Comparison of ENCODE assay signal across 6 cellular contexts in the genomic region with DNA sequence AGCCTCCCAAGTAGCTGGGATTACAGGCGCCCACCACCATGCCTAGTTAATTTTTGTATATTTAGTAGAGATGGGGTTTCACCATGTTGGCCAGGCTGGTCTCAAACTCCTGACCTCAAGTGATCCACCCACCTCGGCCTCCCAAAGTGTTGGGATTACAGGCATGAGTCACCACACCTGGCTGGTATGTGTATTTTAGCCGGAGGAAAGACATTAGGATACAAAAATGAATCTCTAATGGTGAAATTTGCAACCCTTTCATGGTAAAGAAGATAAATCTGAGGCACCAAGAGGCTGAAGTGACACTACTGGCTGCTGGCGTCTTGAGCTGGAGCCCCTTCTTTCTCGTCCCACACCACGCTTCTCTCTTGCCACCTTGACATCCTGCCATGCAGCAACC. TPM values are rescaled to one million over a fixed set of nuclear protein-coding genes. Genes with fewer than 3 reads are reported as not detected.
DNase-seq lines count a peak whose midpoint lies in the region; ATAC-seq and TF ChIP-seq lines count a peak whose summit lies in the region.
"Not testable (repeated sequence)": the region's sequence is repeated elsewhere in the genome, so short reads cannot be mapped to it uniquely, and the experiment has no call there.

No MANE protein-coding gene starts in this region.

- peak overlapping the region; percentile 91 for H2AK5ac ChIP-seq in IMR-90 (ENCODE audit: low read depth, low read length)
- H2AK5ac ChIP-seq in trophoblast cell (ENCODE audit: low read length): not testable (repeated sequence)

- not testable (repeated sequence) for TF ChIP-seq POLR2A in IMR-90 (IDR thresholded peaks at IDR 0.05; ENCODE audit: low read depth, low read length)

- not testable (repeated sequence) for H2AFZ ChIP-seq in IMR-90 (replicated peaks; ENCODE audit: low read length, poor library complexity); trophoblast cell (ENCODE audit: insufficient read depth, low read length, poor library complexity)

- CTCF ChIA-PET in IMR-90 (lab: Yijun Ruan, JAX); RWPE1 (lab: Yijun Ruan, JAX): not testable (repeated sequence)

- not testable (repeated sequence) for H3K27me3 ChIP-seq in DOHH2 (ENCODE audit: control insufficient read depth, low read length); IMR-90 (ENCODE audit: control insufficient read depth, insufficient read depth, low read length); trophoblast cell (ENCODE audit: insufficient read depth, low read length)

- H3K4me1 Mint-ChIP-seq in dendritic cell treated with granulocyte-macrophage colony-stimulating factor and Interleukin-4, amounts not matched to agents 40 ng/mL and 50 ng/mL, for 4 days (ENCODE audit: low read depth): peaks cover 76% of the 10 kb centered on the region
- H3K4me1 Mint-ChIP-seq in memory B cell: peaks cover 44% of the 10 kb centered on the region

- H3K4ac ChIP-seq in IMR-90 (ENCODE audit: low read depth, low read length): peak overlapping the region; percentile 14; the same call in 1 of the 2 replicates
- not testable (repeated sequence) for H3K4ac ChIP-seq in trophoblast cell (ENCODE audit: low read depth, low read length)

- H3K23ac ChIP-seq in IMR-90 (ENCODE audit: low read depth, low read length); trophoblast cell (ENCODE audit: low read length): not testable (repeated sequence)

- H3K56ac ChIP-seq in IMR-90 (ENCODE audit: extremely low read depth, insufficient read depth, low read length): not testable (repeated sequence)

- not testable (repeated sequence) for H3K79me2 ChIP-seq in DOHH2 (ENCODE audit: control insufficient read depth, low read length); trophoblast cell (ENCODE audit: control insufficient read depth, insufficient read depth, low read length, poor library complexity)

- BruUV-seq in IMR-90 (replicated peaks; lab: Mats Ljungman, UMichigan): not testable (repeated sequence)

- not testable (repeated sequence) for H3K14ac ChIP-seq in IMR-90 (replicated peaks; ENCODE audit: low read depth, low read length); trophoblast cell (ENCODE audit: low read length)

- peaks cover 42% of the 10 kb centered on the region for H3F3A ChIP-seq in DOHH2 (ENCODE audit: control insufficient read depth, insufficient read depth)

- in situ Hi-C loops in IMR-90 (cut with MboI; ENCODE audit: low sequenced_read_pairs): not testable (repeated sequence)

- H3K36me3 ChIP-seq in DOHH2 (ENCODE audit: control insufficient read depth, low read length); IMR-90 (ENCODE audit: control insufficient read depth, insufficient read depth, low read length); trophoblast cell (ENCODE audit: control insufficient read depth in 1 of 2, insufficient read depth in 2 of 2, low read length in 2 of 2): not testable (repeated sequence)

- peak overlapping the region; percentile 38; the same call in 1 of the 2 replicates for H3K18ac ChIP-seq in IMR-90 (ENCODE audit: low read depth, low read length)
- H3K18ac ChIP-seq in trophoblast cell (ENCODE audit: low read length): not testable (repeated sequence)

- intact Hi-C loops in IMR-90 (cut with micrococcal nuclease): loop anchor here (5.0 kb wide), 2 partner anchors 86 to 136 kb away; no protein-coding TSS in a partner anchor
- intact Hi-C loops in dendritic cell treated with granulocyte-macrophage colony-stimulating factor and Interleukin-4, amounts not matched to agents 40 ng/mL and 50 ng/mL, for 4 days (cut with micrococcal nuclease): not testable (repeated sequence)

- not testable (repeated sequence) for H4K12ac ChIP-seq in trophoblast cell (ENCODE audit: low read depth, low read length)

- not testable (repeated sequence) for H3K4me2 ChIP-seq in DOHH2 (ENCODE audit: low read length); IMR-90 (ENCODE audit: low read depth, low read length); trophoblast cell (ENCODE audit: low read length)

- H4K20me1 ChIP-seq in DOHH2 (ENCODE audit: control insufficient read depth, insufficient read depth, low read depth, low read length); IMR-90 (ENCODE audit: insufficient read depth, low read length): not testable (repeated sequence)

- H3K4me1 ChIP-seq in DOHH2 (ENCODE audit: control insufficient read depth, low read length): peaks cover 85% of the 10 kb centered on the region
- peaks cover 21% of the 10 kb centered on the region for H3K4me1 ChIP-seq in IMR-90 (ENCODE audit: control insufficient read depth, insufficient read depth, low read length)
- not testable (repeated sequence) for H3K4me1 ChIP-seq in trophoblast cell (ENCODE audit: control insufficient read depth in 1 of 2, insufficient read depth in 2 of 2, low read length in 2 of 2)

- H3K9me3 ChIP-seq in DOHH2 (ENCODE audit: control insufficient read depth, insufficient read depth, low read length); IMR-90 (ENCODE audit: control insufficient read depth, insufficient read depth, low read length); trophoblast cell (ENCODE audit: insufficient read depth, low read depth, low read length): not testable (repeated sequence)

- peak overlapping the region; percentile 98; the same call in 1 of the 2 replicates for H2BK120ac ChIP-seq in IMR-90 (ENCODE audit: low read depth, low read length)
- H2BK120ac ChIP-seq in trophoblast cell (ENCODE audit: insufficient read depth, low read length, poor library complexity): not testable (repeated sequence)

- not testable (repeated sequence) for H3K4me3 ChIP-seq in DOHH2 (ENCODE audit: low read length); IMR-90 (ENCODE audit: insufficient read depth, low read depth, low read length); trophoblast cell (ENCODE audit: low read depth, low read length)

- H3K9me3 Mint-ChIP-seq in dendritic cell treated with granulocyte-macrophage colony-stimulating factor and Interleukin-4, amounts not matched to agents 40 ng/mL and 50 ng/mL, for 4 days; memory B cell: not testable (repeated sequence)

- H3K27ac ChIP-seq in DOHH2 (ENCODE audit: low read depth, low read length) (peak overlapping the region; percentile 92; the same call in 1 of the 2 replicates), IMR-90 (ENCODE audit: insufficient read depth, low read length) (peak overlapping the region; percentile 26; the same call in 1 of the 2 replicates), RWPE1 (peak overlapping the region; percentile 45)
- not testable (repeated sequence) for H3K27ac ChIP-seq in trophoblast cell (ENCODE audit: low read depth, low read length)

- not testable (repeated sequence) for H3K79me1 ChIP-seq in IMR-90 (ENCODE audit: low read depth in 1 of 2, low read length in 2 of 2); trophoblast cell (ENCODE audit: low read length)

- H2BK20ac ChIP-seq in IMR-90 (ENCODE audit: low read depth, low read length): peak overlapping the region; percentile 15; the same call in 1 of the 2 replicates

- ATAC-seq in IMR-90 (ENCODE audit: low read depth); memory B cell (ENCODE audit: low read depth): not testable (repeated sequence)

- H2BK12ac ChIP-seq in trophoblast cell (ENCODE audit: low read length): not testable (repeated sequence)

- peak overlapping the region; percentile 93; the same call in 1 of the 3 replicates for H2BK15ac ChIP-seq in IMR-90 (ENCODE audit: low read depth, low read length)

- POLR2A ChIA-PET in IMR-90 (lab: Charles Lee; ENCODE audit: unreplicated experiment); RWPE1 (lab: Yijun Ruan, JAX; ENCODE audit: low non-redundant PET): not testable (repeated sequence)

- not testable (repeated sequence) for DNase-seq in IMR-90; RWPE1 (ENCODE audit: low spot score); memory B cell (ENCODE audit: low spot score in 2 of 2)
- peak; percentile 20 to 63 for DNase-seq in trophoblast cell

- H4K5ac ChIP-seq in IMR-90 (ENCODE audit: low read depth, low read length): peak overlapping the region; percentile 81

- not testable (repeated sequence) for H3K36me3 Mint-ChIP-seq in dendritic cell treated with granulocyte-macrophage colony-stimulating factor and Interleukin-4, amounts not matched to agents 40 ng/mL and 50 ng/mL, for 4 days (ENCODE audit: low read depth); memory B cell

- peak overlapping the region; percentile 79; the same call in 1 of the 2 replicates for H4K91ac ChIP-seq in IMR-90 (ENCODE audit: insufficient read depth, low read depth, low read length)
- not testable (repeated sequence) for H4K91ac ChIP-seq in trophoblast cell (ENCODE audit: low read depth, low read length)

- not testable (repeated sequence) for H2AK9ac ChIP-seq in IMR-90 (replicated peaks; ENCODE audit: low read depth, low read length, poor library complexity)

- WGBS in IMR-90 (ENCODE audit: extremely low coverage in 2 of 2, insufficient read length in 1 of 2), 2 experiments: 100% methylated on average over 1 of the region's 6 CpGs; no CpG with 5 or more reads in 1 of the 2 experiments
- no CpG with 5 or more reads among the region's 6 CpGs for WGBS in trophoblast cell (ENCODE audit: extremely low coverage, insufficient coverage, insufficient read length)

- peak overlapping the region; percentile 2 to 78 for H4K8ac ChIP-seq in IMR-90 (ENCODE audit: low read depth in 2 of 2, low read length in 2 of 2)
- not testable (repeated sequence) for H4K8ac ChIP-seq in trophoblast cell (ENCODE audit: low read depth, low read length)

- H3K9me2 ChIP-seq in DOHH2 (replicated peaks; ENCODE audit: control insufficient read depth, low read length): not testable (repeated sequence)

- not testable (repeated sequence) for H3K4me3 Mint-ChIP-seq in dendritic cell treated with granulocyte-macrophage colony-stimulating factor and Interleukin-4, amounts not matched to agents 40 ng/mL and 50 ng/mL, for 4 days; memory B cell

- H2BK5ac ChIP-seq in IMR-90 (ENCODE audit: low read depth, low read length, poor library complexity, severe bottlenecking): peak overlapping the region; percentile 57
- not testable (repeated sequence) for H2BK5ac ChIP-seq in trophoblast cell (ENCODE audit: low read depth, low read length, poor library complexity)

- not testable (repeated sequence) for TF ChIP-seq CTCF in DOHH2 (IDR thresholded peaks at IDR 0.05; ENCODE audit: low read depth, low read length, poor library complexity, severe bottlenecking); IMR-90 (conservative IDR thresholded peaks at IDR 0.05; ENCODE audit: low read depth, low read length); RWPE1 (conservative IDR thresholded peaks at IDR 0.05; ENCODE audit: low read depth)

- TF ChIP-seq RAD21 in IMR-90 (IDR thresholded peaks at IDR 0.05; ENCODE audit: low read length): not testable (repeated sequence)

- peak overlapping the region; percentile 98 for H3K27ac Mint-ChIP-seq in dendritic cell treated with granulocyte-macrophage colony-stimulating factor and Interleukin-4, amounts not matched to agents 40 ng/mL and 50 ng/mL, for 4 days
- peak overlapping the region; percentile 95 for H3K27ac Mint-ChIP-seq in memory B cell

- H3K27me3 Mint-ChIP-seq in dendritic cell treated with granulocyte-macrophage colony-stimulating factor and Interleukin-4, amounts not matched to agents 40 ng/mL and 50 ng/mL, for 4 days; memory B cell: not testable (repeated sequence)

- H3K9ac ChIP-seq in IMR-90 (ENCODE audit: low read depth, low read length); trophoblast cell (ENCODE audit: low read length): not testable (repeated sequence)

- H3K9me1 ChIP-seq in IMR-90 (ENCODE audit: insufficient read depth, low read length): peaks cover 13% of the 10 kb centered on the region

- dilution Hi-C loops in IMR-90 (cut with HindIII; ENCODE audit: low sequenced_read_pairs, unreplicated experiment): not testable (repeated sequence)

RNA-seq across cellular contexts. Expression of gene GPCPD1, which starts 40.4 kb away (rescaled TPM):
- total RNA-seq in IMR-90 (2012; rRNA removed): 10.8 and 15.6 TPM in 2 replicates
- polyA plus RNA-seq in IMR-90 (2012; rRNA removed): 7.3 and 9.5 TPM in 2 replicates
- polyA plus RNA-seq in IMR-90 (2012; cell fraction: cytosol; rRNA removed): 1.3 and 1.7 TPM in 2 replicates
- 4.9 and 39.2 TPM in 2 replicates for polyA plus RNA-seq in IMR-90 (2012; cell fraction: nucleus; rRNA removed; ENCODE audit: low replicate concordance)
- 7.4 and 8.0 TPM in 2 replicates for polyA plus RNA-seq in trophoblast cell (2013)
